ENCODE assay signal across 15 cellular contexts in the genomic region with DNA sequence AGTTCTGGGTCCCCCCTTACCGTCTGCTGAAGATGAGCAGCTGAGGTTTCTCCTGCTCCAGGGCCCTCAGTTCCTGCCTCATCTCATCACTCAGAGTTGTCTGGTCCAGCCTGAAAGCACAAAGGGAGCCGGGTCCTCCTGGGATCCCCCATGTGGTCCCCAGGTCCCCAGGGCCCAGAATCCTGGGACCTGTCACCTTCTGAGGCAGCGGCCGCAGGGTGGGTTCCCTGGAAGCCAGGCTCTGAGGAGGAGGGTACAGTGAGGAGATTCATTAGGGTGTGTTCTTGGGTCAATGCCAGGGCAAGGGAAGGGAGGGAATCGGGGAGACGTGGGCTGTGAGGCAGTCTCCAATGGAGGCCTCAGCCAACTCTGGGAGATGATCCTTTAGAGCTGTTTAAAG. TPM values are rescaled to one million over a fixed set of nuclear protein-coding genes. Genes with fewer than 3 reads are reported as not detected.
DNase-seq lines count a peak whose midpoint lies in the region; ATAC-seq, FAIRE-seq and TF ChIP-seq lines count a peak whose summit lies in the region.
"Had no signal": no experiment of that assay in that cellular context is flagged by ENCODE, and none has a peak within 500 bp of the region (broad histone marks: within the 10 kb centered on the region; RNA-seq: fewer than 3 reads in every experiment).

No MANE protein-coding gene starts in this region.

- H3K36me3 ChIP-seq in BLaER1, result peaks cover 90% of the 10 kb centered on the region
- H3K36me3 ChIP-seq in H1 (ENCODE audit: control insufficient read depth in 2 of 4, insufficient read depth in 4 of 4, low read length in 3 of 4), result no peaks in the 10 kb centered on the region

- no peaks in the 10 kb centered on the region for H3K79me2 ChIP-seq in H1 (ENCODE audit: control insufficient read depth in 1 of 2, insufficient read depth in 2 of 2, low read length in 2 of 2)

- no peak overlapping the region for H2BK120ac ChIP-seq in H1 (replicated peaks; ENCODE audit: low read depth, low read length)

- 89% methylated on average over 6 of the region's 6 CpGs; no CpG with 5 or more reads in 1 of the 2 experiments for WGBS in H1 (ENCODE audit: extremely low coverage in 1 of 2, insufficient coverage in 1 of 2, insufficient read length in 1 of 2, insufficient replicate concordance in 2 of 2, low coverage in 1 of 2, low lambda C conversion rate in 2 of 2, missing lambda C conversion rate in 1 of 2), 2 experiments

- no peak overlapping the region for H3K4me3 Mint-ChIP-seq in activated CD4-positive, alpha-beta T cell treated with anti-CD3 and anti-CD28 coated beads, Interleukin-2, amount 10 ng/mL, durations not matched to agents 24 days and 14 days
- no peak overlapping the region for H3K4me3 Mint-ChIP-seq in activated CD4-positive, alpha-beta T cell treated with anti-CD3 and anti-CD28 coated beads for 36 hours

- no peak overlapping the region for H3K56ac ChIP-seq in H1 (replicated peaks; ENCODE audit: insufficient read length, low read depth, low read length)

- H3K23me2 ChIP-seq in H1 (ENCODE audit: low read depth, low read length), result no peaks in the 10 kb centered on the region

- no peak overlapping the region for H3K23ac ChIP-seq in H1 (ENCODE audit: insufficient read length)

- H3K4me1 ChIP-seq in BLaER1, result no peaks in the 10 kb centered on the region
- H3K4me1 ChIP-seq in H1 (replicated peaks in 1 of 4; ENCODE audit: control insufficient read depth in 3 of 4, insufficient read depth in 4 of 4, low read length in 3 of 4), result peaks cover 0 to 5% (median 1%) of the 10 kb centered on the region in 4 experiments; a peak in 4 of 7 replicates

- no peak overlapping the region for H4K5ac ChIP-seq in H1 (ENCODE audit: insufficient read length, low read depth, low read length)

- H3K27ac Mint-ChIP-seq in activated CD4-positive, alpha-beta T cell treated with anti-CD3 and anti-CD28 coated beads, Interleukin-2, amount 10 ng/mL, durations not matched to agents 24 days and 14 days, result peak overlapping the region; percentile 20
- H3K27ac Mint-ChIP-seq in activated CD4-positive, alpha-beta T cell treated with anti-CD3 and anti-CD28 coated beads for 36 hours, result no peak overlapping the region

- no peak overlapping the region for H2BK5ac ChIP-seq in H1 (ENCODE audit: low read depth, low read length)

- no peak overlapping the region for H2BK15ac ChIP-seq in H1 (ENCODE audit: low read length)

- H3K18ac ChIP-seq in H1 (ENCODE audit: extremely low read depth, low read length), result no peak overlapping the region

- H4K20me1 ChIP-seq in BLaER1 (no peaks in the 10 kb centered on the region), H1 (replicated peaks in 1 of 2; ENCODE audit: control insufficient read depth in 1 of 2, insufficient read depth in 2 of 2, low read length in 2 of 2) (no peaks in the 10 kb centered on the region)

- POLR2A ChIA-PET in activated CD4-positive, alpha-beta T cell treated with anti-CD3 and anti-CD28 coated beads for 36 hours (lab: Charles Lee), result no interaction called here
- POLR2A ChIA-PET in H1 (lab: Charles Lee; ENCODE audit: partially characterized antibody), result no interaction called here

- H3K27ac ChIP-seq in BLaER1 (0 out of 2 replicates have a peak overlapping the region, but pooled peaks have one; percentile 6), H1 (ENCODE audit: low read depth, low read length) (no peak overlapping the region)
- H3K27ac ChIP-seq: 22Rv1 had no signal

- no peak overlapping the region for H4K8ac ChIP-seq in H1 (ENCODE audit: extremely low read depth, insufficient read depth, low read length)

- no peaks in the 10 kb centered on the region for H3K4me1 Mint-ChIP-seq in activated CD4-positive, alpha-beta T cell treated with anti-CD3 and anti-CD28 coated beads, Interleukin-2, amount 10 ng/mL, durations not matched to agents 24 days and 14 days
- no peaks in the 10 kb centered on the region for H3K4me1 Mint-ChIP-seq in activated CD4-positive, alpha-beta T cell treated with anti-CD3 and anti-CD28 coated beads for 36 hours

- no peak overlapping the region for H4K91ac ChIP-seq in H1 (replicated peaks; ENCODE audit: insufficient read length, low read length)

- no peak for ATAC-seq in activated CD4-positive, alpha-beta T cell treated with anti-CD3 and anti-CD28 coated beads for 36 hours
- ATAC-seq in sciatic nerve, result no peak
- ATAC-seq: Panc1 had no signal

- FAIRE-seq in H1 (lab: Jason Lieb, UNC), result no peak

- H3K9me3 Mint-ChIP-seq in activated CD4-positive, alpha-beta T cell treated with anti-CD3 and anti-CD28 coated beads, Interleukin-2, amount 10 ng/mL, durations not matched to agents 24 days and 14 days, result no peaks in the 10 kb centered on the region
- no peaks in the 10 kb centered on the region for H3K9me3 Mint-ChIP-seq in activated CD4-positive, alpha-beta T cell treated with anti-CD3 and anti-CD28 coated beads for 36 hours (ENCODE audit: low read depth)

- H2AK5ac ChIP-seq in H1 (ENCODE audit: low read depth, low read length), result no peak overlapping the region

- H3K9ac ChIP-seq in BLaER1 (no peak overlapping the region), H1 (replicated peaks in 1 of 4; ENCODE audit: extremely low read depth in 1 of 4, low read depth in 3 of 4, low read length in 3 of 4) (no peak overlapping the region)

- no peaks in the 10 kb centered on the region for H3K79me1 ChIP-seq in H1 (ENCODE audit: low read depth, low read length)

- H3K27me3 Mint-ChIP-seq in activated CD4-positive, alpha-beta T cell treated with anti-CD3 and anti-CD28 coated beads, Interleukin-2, amount 10 ng/mL, durations not matched to agents 24 days and 14 days, result no peaks in the 10 kb centered on the region
- H3K27me3 Mint-ChIP-seq in activated CD4-positive, alpha-beta T cell treated with anti-CD3 and anti-CD28 coated beads for 36 hours, result no peaks in the 10 kb centered on the region

- H3K27me3 ChIP-seq in BLaER1, result no peaks in the 10 kb centered on the region
- no peaks in the 10 kb centered on the region for H3K27me3 ChIP-seq in H1 (replicated peaks in 1 of 4; ENCODE audit: control insufficient read depth in 3 of 4, extremely low read depth in 1 of 4, insufficient read depth in 3 of 4, low read length in 3 of 4)

- TF ChIP-seq POLR2A in H1 (IDR thresholded peaks at IDR 0.05; ENCODE audit: control extremely low read depth in 1 of 2, low read depth in 2 of 2, low read length in 2 of 2), result no peak

- no peak for DNase-seq in activated CD4-positive, alpha-beta T cell treated with anti-CD3 and anti-CD28 coated beads, Interleukin-2, amount 10 ng/mL, durations not matched to agents 24 days and 14 days
- DNase-seq in activated CD4-positive, alpha-beta T cell treated with anti-CD3 and anti-CD28 coated beads for 36 hours, result no peak
- DNase-seq in H1 (ENCODE audit: low read depth in 1 of 2, low spot score in 2 of 2) (no peak), sciatic nerve (ENCODE audit: low spot score) (peak; percentile 48), NCI-H1105 (lab: John Stamatoyannopoulos, UW) (no peak), NOMO-1 treated with DMSO at 0.1 percent for 48 hours (lab: John Stamatoyannopoulos, UW; ENCODE audit: unreplicated experiment) (no peak)
- DNase-seq in activated CD4-positive, CD25-positive, alpha-beta regulatory T cell treated with anti-CD3 and anti-CD28 coated beads, Interleukin-2, amount 50 U/mL, for 72 hours, result no peak
- DNase-seq: H7, Kasumi-1, NCI-H187 treated with DMSO at 0.1 percent for 48 hours, NCI-H82, Right ventricle myocardium superior had no signal

- H3K4ac ChIP-seq in H1 (replicated peaks; ENCODE audit: insufficient read length, low read depth, low read length), result no peak overlapping the region

- H3K36me3 Mint-ChIP-seq in activated CD4-positive, alpha-beta T cell treated with anti-CD3 and anti-CD28 coated beads, Interleukin-2, amount 10 ng/mL, durations not matched to agents 24 days and 14 days (ENCODE audit: low read depth), result peaks cover 45% of the 10 kb centered on the region
- H3K36me3 Mint-ChIP-seq in activated CD4-positive, alpha-beta T cell treated with anti-CD3 and anti-CD28 coated beads for 36 hours (ENCODE audit: low read depth), result peaks cover 19% of the 10 kb centered on the region

- no peak overlapping the region for H2BK12ac ChIP-seq in H1 (ENCODE audit: low read depth, low read length)

- CTCF ChIA-PET in activated CD4-positive, alpha-beta T cell treated with anti-CD3 and anti-CD28 coated beads for 36 hours (lab: Charles Lee), result no interaction called here
- CTCF ChIA-PET in H1 (lab: Charles Lee; ENCODE audit: partially characterized antibody), result interaction anchor here (0.6 kb wide), 1 partner anchor 331 kb away, joined by 3 read pairs; no protein-coding TSS in a partner anchor

- H3K9me3 ChIP-seq in BLaER1, result no peaks in the 10 kb centered on the region
- H3K9me3 ChIP-seq in H1 (ENCODE audit: insufficient read depth in 2 of 2, low read depth in 1 of 2, low read length in 1 of 2), result no peaks in the 10 kb centered on the region

- no peak overlapping the region for H3K14ac ChIP-seq in H1 (ENCODE audit: insufficient read length)

- H3K4me3 ChIP-seq in BLaER1 (no peak overlapping the region), H1 (ENCODE audit: extremely low read depth in 1 of 4, insufficient read depth in 2 of 4, low read depth in 3 of 4, low read length in 4 of 4) (no peak overlapping the region)

- no peak overlapping the region for H3K4me2 ChIP-seq in BLaER1
- H3K4me2 ChIP-seq in H1 (ENCODE audit: insufficient read depth in 1 of 2, low read depth in 2 of 2, low read length in 2 of 2), result no peak overlapping the region

- no peak overlapping the region for H2BK20ac ChIP-seq in H1 (ENCODE audit: low read length)

- no peak for TF ChIP-seq CTCF in H1 (IDR thresholded peaks at IDR 0.05; ENCODE audit: control extremely low read depth in 1 of 3, insufficient read depth in 1 of 3, low read depth in 1 of 3, low read length in 3 of 3)

- intact Hi-C loops in activated CD4-positive, alpha-beta T cell treated with anti-CD3 and anti-CD28 coated beads, Interleukin-2, amount 10 ng/mL, durations not matched to agents 24 days and 14 days (cut with micrococcal nuclease), result no loop called here
- intact Hi-C loops in activated CD4-positive, alpha-beta T cell treated with anti-CD3 and anti-CD28 coated beads for 36 hours (cut with DNase I, micrococcal nuclease), result no loop called here
- intact Hi-C loops in sciatic nerve (cut with DNase I), result no loop called here

- H2AFZ ChIP-seq in H1 (ENCODE audit: low read length), result 0 out of 2 replicates have a peak overlapping the region, but pooled peaks have one; percentile 24

- TF ChIP-seq EP300 in H1 (IDR thresholded peaks at IDR 0.05; ENCODE audit: borderline replicate concordance in 1 of 2, low read depth in 2 of 2, low read length in 2 of 2), result no peak

- no peak for TF ChIP-seq RAD21 in H1 (IDR thresholded peaks at IDR 0.05 in 1 of 2, conservative IDR thresholded peaks at IDR 0.05 in 1 of 2; ENCODE audit: low read depth in 2 of 2, low read length in 2 of 2)

RNA-seq across cellular contexts. Expression of gene NLRP1, which starts 47.5 kb away (rescaled TPM):
- 19.6 and 23.0 TPM in 2 replicates for total RNA-seq in activated CD4-positive, alpha-beta T cell treated with anti-CD3 and anti-CD28 coated beads, Interleukin-2, amount 10 ng/mL, durations not matched to agents 24 days and 14 days
- total RNA-seq in activated CD4-positive, alpha-beta T cell treated with anti-CD3 and anti-CD28 coated beads for 36 hours, result 10 to 100 TPM; 31.2 to 34.0 TPM
- total RNA-seq in H1 (2021; fragmentation: NEBNext Ultra II Directional; extraction: Animal tissue kit (Norgen Biotek cat#: 25700)), result 10.0 and 10.4 TPM in 2 replicates
- 8.6 and 9.2 TPM in 2 replicates for polyA plus RNA-seq in H1 (2011; rRNA removed)
- polyA plus RNA-seq in H1 (2011; cell fraction: cytosol; rRNA removed), result 11.0 TPM
- 6.3 TPM for polyA plus RNA-seq in H1 (2011; cell fraction: nucleus; rRNA removed)
- polyA plus RNA-seq in H1 (2012, experiment 1 of 2), result 4.7 to 7.5 TPM (median 6.6 TPM) in 4 replicates
- polyA plus RNA-seq in H1 (2012, experiment 2 of 2), result 7.4 TPM
- 5.8 TPM for polyA plus RNA-seq in H1 (2013, experiment 1 of 2)
- 5.1 TPM for polyA plus RNA-seq in H1 (2013, experiment 2 of 2)
- polyA minus RNA-seq in H1 (2011; rRNA and poly(A)+ RNA removed), result 0.59 and 1.5 TPM in 2 replicates
- 4.1 TPM for polyA minus RNA-seq in H1 (2011; cell fraction: cytosol; rRNA and poly(A)+ RNA removed)
- 3.3 TPM for polyA minus RNA-seq in H1 (2011; cell fraction: nucleus; rRNA and poly(A)+ RNA removed)
- 51.4 TPM for total RNA-seq in sciatic nerve

RNA-seq across cellular contexts. Expression of gene MIS12, which starts 50.5 kb away (rescaled TPM):
- total RNA-seq in activated CD4-positive, alpha-beta T cell treated with anti-CD3 and anti-CD28 coated beads, Interleukin-2, amount 10 ng/mL, durations not matched to agents 24 days and 14 days, result 37.8 and 39.2 TPM in 2 replicates
- 10 to 100 TPM; 29.4 to 34.4 TPM for total RNA-seq in activated CD4-positive, alpha-beta T cell treated with anti-CD3 and anti-CD28 coated beads for 36 hours
- total RNA-seq in H1 (2021; fragmentation: NEBNext Ultra II Directional; extraction: Animal tissue kit (Norgen Biotek cat#: 25700)), result 25.6 and 27.2 TPM in 2 replicates
- polyA plus RNA-seq in H1 (2011; rRNA removed), result 6.2 and 9.5 TPM in 2 replicates
- polyA plus RNA-seq in H1 (2011; cell fraction: cytosol; rRNA removed), result 16.7 TPM
- 8.4 TPM for polyA plus RNA-seq in H1 (2011; cell fraction: nucleus; rRNA removed)
- 13.1 to 21.0 TPM (median 14.3 TPM) in 4 replicates for polyA plus RNA-seq in H1 (2012, experiment 1 of 2)
- 2.4 TPM for polyA plus RNA-seq in H1 (2012, experiment 2 of 2)
- 22.5 TPM for polyA plus RNA-seq in H1 (2013, experiment 1 of 2)
- polyA plus RNA-seq in H1 (2013, experiment 2 of 2), result 20.1 TPM
- 13.7 and 21.9 TPM in 2 replicates for polyA minus RNA-seq in H1 (2011; rRNA and poly(A)+ RNA removed)
- 5.7 TPM for polyA minus RNA-seq in H1 (2011; cell fraction: cytosol; rRNA and poly(A)+ RNA removed)
- polyA minus RNA-seq in H1 (2011; cell fraction: nucleus; rRNA and poly(A)+ RNA removed), result 18.2 TPM
- total RNA-seq in sciatic nerve, result 15.0 TPM

RNA-seq across cellular contexts. Expression of gene DERL2, which starts 50.9 kb away (rescaled TPM):
- total RNA-seq in activated CD4-positive, alpha-beta T cell treated with anti-CD3 and anti-CD28 coated beads, Interleukin-2, amount 10 ng/mL, durations not matched to agents 24 days and 14 days, result 64.3 and 69.8 TPM in 2 replicates
- total RNA-seq in activated CD4-positive, alpha-beta T cell treated with anti-CD3 and anti-CD28 coated beads for 36 hours, result 10 to 100 TPM; 47.7 to 54.9 TPM
- 58.4 and 67.5 TPM in 2 replicates for total RNA-seq in H1 (2021; fragmentation: NEBNext Ultra II Directional; extraction: Animal tissue kit (Norgen Biotek cat#: 25700))
- polyA plus RNA-seq in H1 (2011; rRNA removed), result 33.7 and 55.3 TPM in 2 replicates
- 38.5 TPM for polyA plus RNA-seq in H1 (2011; cell fraction: cytosol; rRNA removed)
- 18.7 TPM for polyA plus RNA-seq in H1 (2011; cell fraction: nucleus; rRNA removed)
- 36.3 to 52.8 TPM (median 38.2 TPM) in 4 replicates for polyA plus RNA-seq in H1 (2012, experiment 1 of 2)
- 37.9 TPM for polyA plus RNA-seq in H1 (2012, experiment 2 of 2)
- polyA plus RNA-seq in H1 (2013, experiment 1 of 2), result 32.6 TPM
- 33.4 TPM for polyA plus RNA-seq in H1 (2013, experiment 2 of 2)
- 15.4 and 16.3 TPM in 2 replicates for polyA minus RNA-seq in H1 (2011; rRNA and poly(A)+ RNA removed)
- polyA minus RNA-seq in H1 (2011; cell fraction: cytosol; rRNA and poly(A)+ RNA removed), result 25.4 TPM
- polyA minus RNA-seq in H1 (2011; cell fraction: nucleus; rRNA and poly(A)+ RNA removed), result 30.0 TPM
- total RNA-seq in sciatic nerve, result 55.1 TPM
